ENCODE assay signal across 1 cellular context in genomic region chr1:91015794-91016550, GRCh38.
TF ChIP-seq lines count a peak whose summit lies in the region.

No MANE protein-coding gene starts in this region.

TF ChIP-seq in K562, 482 proteins besides CTCF, POLR2A, EP300 and RAD21:
- TF ChIP-seq PRDM10 (IDR thresholded peaks at IDR 0.05; ENCODE audit: partially characterized antibody) (peak; percentile 42), ZNF75A (CRISPR knock-in tag; IDR thresholded peaks at IDR 0.05) (no peak)
